Comparison of ENCODE assay signal across 21 cellular contexts in genomic region chr6:35566794-35567193, GRCh38. TPM values are rescaled to one million over a fixed set of nuclear protein-coding genes. Genes with fewer than 3 reads are reported as not detected.
"Had no signal": no experiment of that assay in that cellular context is flagged by ENCODE, and none has a peak within 500 bp of the region (broad histone marks: within the 10 kb centered on the region; RNA-seq: fewer than 3 reads in every experiment).

No MANE protein-coding gene starts in this region.

- H3K9ac ChIP-seq: parathyroid adenoma, SK-N-SH had no signal

- H3K4me3 ChIP-seq: coronary artery, left lung, suprapubic skin, transverse colon had no signal

- H3K27ac ChIP-seq: brain microvascular endothelial cell, coronary artery, left lung, neutrophil, parathyroid adenoma, suprapubic skin, transverse colon had no signal

- H3K27me3 ChIP-seq: left lung, neutrophil, suprapubic skin had no signal

- FAIRE-seq: frontal cortex had no signal

- DNase-seq: activated CD4-positive, alpha-beta T cell treated with anti-CD3 and anti-CD28 coated beads, Interleukin-2, amount 50 U/mL, for 1 hour; activated CD4-positive, CD25-positive, alpha-beta regulatory T cell treated with anti-CD3 and anti-CD28 coated beads, Interleukin-2, amount 50 U/mL, for 72 hours; activated gamma-delta T cell treated with Interleukin-2 at 50 U/mL for 16 hours; activated naive CD8-positive, alpha-beta T cell treated with anti-CD3 and anti-CD28 coated beads, Interleukin-2, amount 10 ng/mL, durations not matched to agents 7 days and 5 days; anterior cingulate cortex; brain microvascular endothelial cell; central memory CD4-positive, alpha-beta T cell; left lung; mammary epithelial cell; SK-N-SH; stimulated activated CD8-positive, alpha-beta memory T cell treated with anti-CD3 and anti-CD28 coated beads, Interleukin-4, amount 100 ng/mL, for 48 hours; stimulated activated naive CD4-positive, alpha-beta T cell treated with Interleukin-2 at 50 U/mL for 16 hours; T-helper 9 cell; transverse colon had no signal

- H2AFZ ChIP-seq: parathyroid adenoma had no signal

- H3K79me2 ChIP-seq: parathyroid adenoma had no signal

- H3K27ac Mint-ChIP-seq: activated naive CD8-positive, alpha-beta T cell treated with anti-CD3 and anti-CD28 coated beads, Interleukin-2, amount 10 ng/mL, durations not matched to agents 7 days and 5 days; activated T-helper 1 cell treated with anti-CD3 and anti-CD28 coated beads, Interleukin-12 subunit alpha, Interleukin-12 subunit beta, Interleukin-2, Interleukin-4 antibody, amounts not matched to agents 30 ng/mL and 10 ng/mL and 1 ng/mL, durations not matched to agents 14 hours and 24 hours and 36 hours had no signal

- H3K4me2 ChIP-seq: SK-N-SH had no signal

- H3K9me3 Mint-ChIP-seq: activated naive CD8-positive, alpha-beta T cell treated with anti-CD3 and anti-CD28 coated beads, Interleukin-2, amount 10 ng/mL, durations not matched to agents 7 days and 5 days; activated T-helper 1 cell treated with anti-CD3 and anti-CD28 coated beads, Interleukin-12 subunit alpha, Interleukin-12 subunit beta, Interleukin-2, Interleukin-4 antibody, amounts not matched to agents 30 ng/mL and 10 ng/mL and 1 ng/mL, durations not matched to agents 14 hours and 24 hours and 36 hours had no signal

- H3K4me3 Mint-ChIP-seq: activated naive CD8-positive, alpha-beta T cell treated with anti-CD3 and anti-CD28 coated beads, Interleukin-2, amount 10 ng/mL, durations not matched to agents 7 days and 5 days; activated T-helper 1 cell treated with anti-CD3 and anti-CD28 coated beads, Interleukin-12 subunit alpha, Interleukin-12 subunit beta, Interleukin-2, Interleukin-4 antibody, amounts not matched to agents 30 ng/mL and 10 ng/mL and 1 ng/mL, durations not matched to agents 14 hours and 24 hours and 36 hours had no signal

- ATAC-seq: left lung had no signal

- H3K36me3 ChIP-seq: brain microvascular endothelial cell, suprapubic skin had no signal

- H3K9me2 ChIP-seq: SK-N-SH had no signal

- H3K4me1 ChIP-seq: left lung, parathyroid adenoma, suprapubic skin, transverse colon had no signal

- H3K9me3 ChIP-seq: left lung, neutrophil, SK-N-SH, suprapubic skin, transverse colon had no signal

RNA-seq across cellular contexts. Expression of gene TULP1, which starts 54.1 kb away (rescaled TPM):
- total RNA-seq: activated naive CD8-positive, alpha-beta T cell treated with anti-CD3 and anti-CD28 coated beads, Interleukin-2, amount 10 ng/mL, durations not matched to agents 7 days and 5 days; activated T-helper 1 cell treated with anti-CD3 and anti-CD28 coated beads, Interleukin-12 subunit alpha, Interleukin-12 subunit beta, Interleukin-2, Interleukin-4 antibody, amounts not matched to agents 30 ng/mL and 10 ng/mL and 1 ng/mL, durations not matched to agents 14 hours and 24 hours and 36 hours; frontal cortex; kidney epithelial cell; left lung; mammary epithelial cell; transverse colon had no signal
- polyA plus RNA-seq: mammary epithelial cell, SK-N-SH had no signal
